In genomic region chr1:227215863-227216510, GRCh38 we compare ENCODE assay signal across 16 cellular contexts.
"Had no signal": no experiment of that assay in that cellular context is flagged by ENCODE, and none has a peak within 500 bp of the region (broad histone marks: within the 10 kb centered on the region; RNA-seq: fewer than 3 reads in every experiment).

No MANE protein-coding gene starts in this region.

- DNase-seq: activated CD4-positive, alpha-beta T cell treated with anti-CD3 and anti-CD28 coated beads, Interleukin-2, amount 10 ng/mL, durations not matched to agents 24 days and 14 days; activated CD8-positive, alpha-beta T cell treated with anti-CD3 and anti-CD28 coated beads, Interleukin-2, amount 10 ng/mL, durations not matched to agents 7 days and 5 days; activated naive CD4-positive, alpha-beta T cell treated with Interleukin-2 at 50 U/mL for 16 hours; activated T-cell treated with anti-CD3 and anti-CD28 coated beads, Interleukin-2, amount 50 U/mL, for 24 hours; aorta; cerebellar nuclear complex; foreskin fibroblast; glutamatergic neuron; kidney glomerular epithelial cell; left ventricle myocardium inferior; mammary epithelial cell; midbrain; nephron progenitor cell; stimulated activated CD4-positive, alpha-beta T cell treated with anti-CD3 and anti-CD28 coated beads, Interleukin-2, amount 100 ng/mL, for 48 hours; T1000; uterus had no signal

- ATAC-seq: activated CD8-positive, alpha-beta T cell treated with anti-CD3 and anti-CD28 coated beads, Interleukin-2, amount 10 ng/mL, durations not matched to agents 7 days and 5 days had no signal
